Comparison of ENCODE assay signal across 11 cellular contexts in the genomic region with DNA sequence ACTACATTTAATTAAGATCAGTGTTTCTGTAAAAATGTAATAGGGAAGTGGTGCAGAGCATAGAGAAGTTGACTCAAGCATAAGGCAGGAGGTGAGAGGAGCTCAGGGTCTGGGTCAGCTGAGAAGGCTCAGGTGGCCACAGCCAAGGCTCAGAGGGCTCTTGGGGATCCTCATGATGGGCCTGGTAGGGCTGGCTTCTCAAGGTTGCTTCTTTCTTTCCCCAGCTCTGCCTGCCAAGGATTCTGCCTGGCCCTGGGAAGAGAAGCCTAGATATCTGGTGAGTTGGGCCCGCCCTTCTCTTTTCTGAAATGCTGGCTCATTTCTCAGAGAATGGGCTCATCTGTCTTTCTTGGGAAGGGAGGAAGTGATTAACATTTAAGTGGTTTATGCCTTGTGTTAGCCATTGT. TPM values are rescaled to one million over a fixed set of nuclear protein-coding genes. Genes with fewer than 3 reads are reported as not detected.
DNase-seq lines count a peak whose midpoint lies in the region; ATAC-seq lines count a peak whose summit lies in the region.
"Had no signal": no experiment of that assay in that cellular context is flagged by ENCODE, and none has a peak within 500 bp of the region (broad histone marks: within the 10 kb centered on the region; RNA-seq: fewer than 3 reads in every experiment).

No MANE protein-coding gene starts in this region.

- H3K4me3 Mint-ChIP-seq in central memory CD8-positive, alpha-beta T cell = no peak overlapping the region

- peaks cover 21% of the 10 kb centered on the region for H3K36me3 Mint-ChIP-seq in central memory CD8-positive, alpha-beta T cell (ENCODE audit: insufficient read depth)

- peak; percentile 20 for DNase-seq in GDM1 (lab: John Stamatoyannopoulos, UW)
- DNase-seq in NOMO-1 (lab: John Stamatoyannopoulos, UW; ENCODE audit: unreplicated experiment in 2 of 2) = peak; percentile 33 to 72
- no peak for DNase-seq in central memory CD8-positive, alpha-beta T cell (ENCODE audit: low spot score in 2 of 2)
- DNase-seq in posterior vena cava (ENCODE audit: low spot score) = peak; percentile 67
- no peak for DNase-seq in COLO668 (lab: John Stamatoyannopoulos, UW; ENCODE audit: unreplicated experiment)
- DNase-seq in NCI-H526 treated with DMSO at 0.1 percent for 48 hours (lab: John Stamatoyannopoulos, UW) = no peak
- DNase-seq in cerebellar nuclear complex (lab: John Stamatoyannopoulos, UW) = no peak
- DNase-seq: left cardiac atrium; NCI-H1694; stimulated activated CD4-positive, alpha-beta T cell treated with anti-CD3 and anti-CD28 coated beads, Interleukin-2, amount 100 ng/mL, for 24 hours had no signal

- H3K9me3 Mint-ChIP-seq in central memory CD8-positive, alpha-beta T cell = no peaks in the 10 kb centered on the region

- intact Hi-C loops in posterior vena cava (cut with DNase I) = no loop called here

- no peaks in the 10 kb centered on the region for H3K27me3 Mint-ChIP-seq in central memory CD8-positive, alpha-beta T cell

- H3K27ac Mint-ChIP-seq in central memory CD8-positive, alpha-beta T cell (ENCODE audit: low read depth) = peak overlapping the region; percentile 29

- no peak for ATAC-seq in central memory CD8-positive, alpha-beta T cell (replicated peaks; ENCODE audit: extremely low read depth, poor library complexity, severe bottlenecking)
- ATAC-seq in HG02571 (IDR thresholded peaks at IDR 0.05; ENCODE audit: unreplicated experiment) = no peak

- peaks cover 11% of the 10 kb centered on the region for H3K4me1 Mint-ChIP-seq in central memory CD8-positive, alpha-beta T cell

RNA-seq across cellular contexts. Expression of gene ZNF589, which starts 6.5 kb away (rescaled TPM):
- total RNA-seq in posterior vena cava = 10 to 100 TPM in 1 of 2 donors, 1 to 10 TPM in 1; 8.4 to 11.3 TPM

RNA-seq across cellular contexts. Expression of gene CAMP, which starts 24.1 kb away (rescaled TPM):
- total RNA-seq in posterior vena cava = not detected

RNA-seq across cellular contexts. Expression of gene NME6, which starts 53.8 kb away (rescaled TPM):
- total RNA-seq in posterior vena cava = 10 to 100 TPM; 16.9 to 17.5 TPM

RNA-seq across cellular contexts. Expression of gene CDC25A, which starts 59.2 kb away (rescaled TPM):
- under 1 TPM; 0.43 to 0.65 TPM for total RNA-seq in posterior vena cava

Comparison
In these comparisons a context has a peak if more than half of its experiments do, and no peak if none do; other contexts are left out.
1. DNase-seq: peak in GDM1 (single experiment), NOMO-1 (2 of 2) and posterior vena cava (single experiment); none in central memory CD8-positive, alpha-beta T cell (0 of 2), COLO668 (single experiment), NCI-H526 treated with DMSO at 0.1 percent for 48 hours (single experiment) and cerebellar nuclear complex (0 of 2).